Comparison of ENCODE assay signal across 8 cellular contexts in genomic region chr17:2302740-2303277, GRCh38. TPM values are rescaled to one million over a fixed set of nuclear protein-coding genes. Genes with fewer than 3 reads are reported as not detected.
A peak's percentile ranks its signal among the peaks of the same experiment; 100 is the strongest.
DNase-seq lines count a peak whose midpoint lies in the region; ATAC-seq and TF ChIP-seq lines count a peak whose summit lies in the region.

No MANE protein-coding gene starts in this region.

- H3K27ac Mint-ChIP-seq in Caco-2 (ENCODE audit: unreplicated experiment): peak overlapping the region; percentile 72

- peaks cover 64% of the 10 kb centered on the region for H3K79me2 ChIP-seq in smooth muscle cell (ENCODE audit: low read depth)

- H3K4me1 Mint-ChIP-seq in Caco-2 (ENCODE audit: low read depth, unreplicated experiment): peaks cover 13% of the 10 kb centered on the region

- in situ Hi-C loops in HAP-1 (cut with MboI; ENCODE audit: low sequenced_read_pairs): no loop called here

- H3K36me3 ChIP-seq in Caco-2 (ENCODE audit: control insufficient read depth, insufficient read depth, low read length) (no peaks in the 10 kb centered on the region; the same call in 1 of the 2 replicates), HAP-1 (replicated peaks) (peaks cover 16% of the 10 kb centered on the region), smooth muscle cell (ENCODE audit: low read depth) (peaks cover 4% of the 10 kb centered on the region)

- H3K27me3 Mint-ChIP-seq in Caco-2 (ENCODE audit: insufficient read depth, unreplicated experiment): no peaks in the 10 kb centered on the region

- H3K9me3 ChIP-seq in Caco-2: no peaks in the 10 kb centered on the region
- no peaks in the 10 kb centered on the region for H3K9me3 ChIP-seq in HAP-1
- H3K9me3 ChIP-seq in smooth muscle cell (replicated peaks; ENCODE audit: low read depth): no peaks in the 10 kb centered on the region

- POLR2A ChIA-PET in Caco-2 (lab: Charles Lee): interaction anchor here (0.8 to 1.9 kb wide), 8 partner anchors 20 to 90 kb away, joined by 3 to 28 read pairs (median 7); partner anchors contain the start of gene TSR1

- DNase-seq in Caco-2 (no peak), HAP-1 (ENCODE audit: low spot score in 2 of 2) (peak; percentile 32 to 39), hepatic stellate cell (ENCODE audit: low spot score) (peak; percentile 19), smooth muscle cell (lab: John Stamatoyannopoulos, UW; ENCODE audit: unreplicated experiment) (no peak), HK-2 (ENCODE audit: unreplicated experiment) (no peak)

- no peaks in the 10 kb centered on the region for H3K4me1 ChIP-seq in Caco-2
- peaks cover 8% of the 10 kb centered on the region for H3K4me1 ChIP-seq in HAP-1
- H3K4me1 ChIP-seq in smooth muscle cell (ENCODE audit: low read depth): peaks cover 6% of the 10 kb centered on the region

- H3K27me3 ChIP-seq in Caco-2 (replicated peaks; ENCODE audit: control insufficient read depth, insufficient read depth, low read length) (no peaks in the 10 kb centered on the region), HAP-1 (ENCODE audit: low read depth) (no peaks in the 10 kb centered on the region), smooth muscle cell (ENCODE audit: low read depth) (no peaks in the 10 kb centered on the region)

- intact Hi-C loops in Caco-2 (cut with micrococcal nuclease; ENCODE audit: unreplicated experiment): loop anchor here (1.0 kb wide), 1 partner anchor 33 kb away; the partner anchor contains the start of gene TSR1

- H3K4me3 ChIP-seq in Caco-2 (ENCODE audit: low read depth, low read length) (peak overlapping the region; percentile 73), HAP-1 (peak overlapping the region; percentile 97), smooth muscle cell (peak overlapping the region; percentile 96)

- H2AFZ ChIP-seq in smooth muscle cell (ENCODE audit: low read depth): peak overlapping the region; percentile 94

- H3K27ac ChIP-seq in VCaP (peak overlapping the region; percentile 90), smooth muscle cell (ENCODE audit: low read depth) (peak overlapping the region; percentile 86)

- ATAC-seq in GM19023 (IDR thresholded peaks at IDR 0.05; ENCODE audit: unreplicated experiment): no peak
- no peak for ATAC-seq in GM18519 (IDR thresholded peaks at IDR 0.05; ENCODE audit: low FRiP score, unreplicated experiment)

- H3F3A ChIP-seq in smooth muscle cell (ENCODE audit: low read depth): no peaks in the 10 kb centered on the region

- peak overlapping the region; percentile 80 for H3K4me3 Mint-ChIP-seq in Caco-2 (ENCODE audit: unreplicated experiment)

- TF ChIP-seq CTCF in Caco-2 (IDR thresholded peaks at IDR 0.05; ENCODE audit: insufficient read depth in 1 of 2, low read depth in 1 of 2, low read length in 1 of 2, severe bottlenecking in 1 of 2, unreplicated experiment in 1 of 2) (no peak), VCaP (conservative IDR thresholded peaks at IDR 0.05) (no peak), smooth muscle cell (IDR thresholded peaks at IDR 0.05; ENCODE audit: borderline replicate concordance, insufficient read depth, poor library complexity, severe bottlenecking) (no peak)

- peaks cover 27% of the 10 kb centered on the region for H3K36me3 Mint-ChIP-seq in Caco-2 (ENCODE audit: insufficient read depth, unreplicated experiment)

- 2% methylated on average over 19 of the region's 20 CpGs for WGBS in smooth muscle cell (ENCODE audit: low lambda C conversion rate)

- peak overlapping the region; percentile 95 for H3K4me2 ChIP-seq in smooth muscle cell

- BruUV-seq in Caco-2 (replicated peaks; lab: Mats Ljungman, UMichigan): TSS peak; percentile 46

- peaks cover 30% of the 10 kb centered on the region for H4K20me1 ChIP-seq in smooth muscle cell (ENCODE audit: low read depth)

- peak overlapping the region; percentile 89 for H3K9ac ChIP-seq in smooth muscle cell (ENCODE audit: low read depth)

- CTCF ChIA-PET in Caco-2 (lab: Charles Lee): interaction anchor here (0.6 to 1.8 kb wide), 6 partner anchors 33 to 214 kb away, joined by 3 to 15 read pairs (median 6); partner anchors contain the start of gene TSR1

- H3K9me3 Mint-ChIP-seq in Caco-2 (ENCODE audit: unreplicated experiment): no peaks in the 10 kb centered on the region

RNA-seq across cellular contexts. Expression of gene SMG6, which starts 0.8 kb away (rescaled TPM):
- total RNA-seq in Caco-2 (2022): 33.8 and 35.3 TPM in 2 replicates
- 11.2 and 21.4 TPM in 2 replicates for total RNA-seq in smooth muscle cell
- polyA plus RNA-seq in smooth muscle cell: 10.6 and 13.1 TPM in 2 replicates

RNA-seq across cellular contexts. Expression of gene SRR, which starts 0.9 kb away (rescaled TPM):
- total RNA-seq in Caco-2 (2022) (15.2 and 18.2 TPM in 2 replicates), smooth muscle cell (7.8 and 35.2 TPM in 2 replicates)
- 11.3 and 14.3 TPM in 2 replicates for polyA plus RNA-seq in smooth muscle cell

RNA-seq across cellular contexts. Expression of gene TSR1, which starts 33.4 kb away (rescaled TPM):
- 65.4 and 67.3 TPM in 2 replicates for total RNA-seq in Caco-2 (2022)
- 22.1 and 39.5 TPM in 2 replicates for total RNA-seq in smooth muscle cell
- 17.6 and 23.7 TPM in 2 replicates for polyA plus RNA-seq in smooth muscle cell

RNA-seq across cellular contexts. Expression of gene SGSM2, which starts 34.5 kb away (rescaled TPM):
- total RNA-seq in Caco-2 (2022) (65.6 and 67.4 TPM in 2 replicates), smooth muscle cell (10.4 and 20.8 TPM in 2 replicates)
- polyA plus RNA-seq in smooth muscle cell: 26.9 and 33.2 TPM in 2 replicates

Comparison
In these comparisons a context has a peak if more than half of its experiments do, and no peak if none do; other contexts are left out.
1. DNase-seq: peak in HAP-1 (2 of 2) and hepatic stellate cell (single experiment); none in Caco-2 (0 of 2), smooth muscle cell (single experiment) and HK-2 (single experiment).
2. Peak in every context shown above with its lines, with median percentiles within 50 percentile points of each other: H3K4me3 ChIP-seq.